Comparison of ENCODE assay signal across 8 cellular contexts in genomic region chr17:58121925-58122324, GRCh38. TPM values are rescaled to one million over a fixed set of nuclear protein-coding genes. Genes with fewer than 3 reads are reported as not detected.
DNase-seq lines count a peak whose midpoint lies in the region; ATAC-seq and TF ChIP-seq lines count a peak whose summit lies in the region.

No MANE protein-coding gene starts in this region.

- DNase-seq in activated CD8-positive, alpha-beta memory T cell treated with anti-CD3 and anti-CD28 coated beads, Interleukin-2, amount 50 U/mL, for 4 hours: peak; percentile 21
- DNase-seq in activated CD8-positive, alpha-beta memory T cell treated with anti-CD3 and anti-CD28 coated beads for 24 hours: no peak
- DNase-seq in MG63 (peak; percentile 53), hepatic stellate cell (ENCODE audit: low spot score) (peak; percentile 17), OCI-M2 (lab: John Stamatoyannopoulos, UW; ENCODE audit: unreplicated experiment) (no peak), occipital lobe (lab: John Stamatoyannopoulos, UW) (no peak)

- H3K36me3 ChIP-seq in MG63: no peaks in the 10 kb centered on the region

- no peaks in the 10 kb centered on the region for H3K9me3 ChIP-seq in MG63

- H3K27ac ChIP-seq in VCaP: no peak overlapping the region

- peaks cover 33% of the 10 kb centered on the region for H3K27me3 ChIP-seq in MG63

- H3K4me3 ChIP-seq in MG63: no peak overlapping the region

- no peak for ATAC-seq in HG03439 (IDR thresholded peaks at IDR 0.05; ENCODE audit: unreplicated experiment)

- TF ChIP-seq CTCF in VCaP (conservative IDR thresholded peaks at IDR 0.05): peak; percentile 77

RNA-seq across cellular contexts. Expression of gene OR4D1, which starts 26.3 kb away (rescaled TPM):
- not detected in 2 replicates for total RNA-seq in MG63 (2014; rRNA removed; shearing (Covaris generic); ENCODE audit: low replicate concordance)
- under 0.01 TPM for total RNA-seq in occipital lobe

RNA-seq across cellular contexts. Expression of gene DYNLL2, which starts 38.7 kb away (rescaled TPM):
- 10.2 and 12.8 TPM in 2 replicates for total RNA-seq in MG63 (2014; rRNA removed; shearing (Covaris generic); ENCODE audit: low replicate concordance)
- total RNA-seq in occipital lobe: 41.2 TPM

RNA-seq across cellular contexts. Expression of gene OR4D2, which starts 44.9 kb away (rescaled TPM):
- not detected in 2 replicates for total RNA-seq in MG63 (2014; rRNA removed; shearing (Covaris generic); ENCODE audit: low replicate concordance)
- not detected for total RNA-seq in occipital lobe

Comparison
In these comparisons a context has a peak if more than half of its experiments do, and no peak if none do; other contexts are left out.
1. DNase-seq: peak in activated CD8-positive, alpha-beta memory T cell treated with anti-CD3 and anti-CD28 coated beads, Interleukin-2, amount 50 U/mL, for 4 hours (single experiment), MG63 (single experiment) and hepatic stellate cell (single experiment); none in activated CD8-positive, alpha-beta memory T cell treated with anti-CD3 and anti-CD28 coated beads for 24 hours (single experiment), OCI-M2 (single experiment) and occipital lobe (single experiment).